ENCODE assay signal across 1 cellular context in genomic region chr14:35355981-35356839, GRCh38.
A peak's percentile ranks its signal among the peaks of the same experiment; 100 is the strongest.
TF ChIP-seq lines count a peak whose summit lies in the region.

No MANE protein-coding gene starts in this region.

TF ChIP-seq in HepG2, 621 proteins besides CTCF, POLR2A, EP300 and RAD21 (continued from another document and continues in another):
- TF ChIP-seq, protein P1, sequence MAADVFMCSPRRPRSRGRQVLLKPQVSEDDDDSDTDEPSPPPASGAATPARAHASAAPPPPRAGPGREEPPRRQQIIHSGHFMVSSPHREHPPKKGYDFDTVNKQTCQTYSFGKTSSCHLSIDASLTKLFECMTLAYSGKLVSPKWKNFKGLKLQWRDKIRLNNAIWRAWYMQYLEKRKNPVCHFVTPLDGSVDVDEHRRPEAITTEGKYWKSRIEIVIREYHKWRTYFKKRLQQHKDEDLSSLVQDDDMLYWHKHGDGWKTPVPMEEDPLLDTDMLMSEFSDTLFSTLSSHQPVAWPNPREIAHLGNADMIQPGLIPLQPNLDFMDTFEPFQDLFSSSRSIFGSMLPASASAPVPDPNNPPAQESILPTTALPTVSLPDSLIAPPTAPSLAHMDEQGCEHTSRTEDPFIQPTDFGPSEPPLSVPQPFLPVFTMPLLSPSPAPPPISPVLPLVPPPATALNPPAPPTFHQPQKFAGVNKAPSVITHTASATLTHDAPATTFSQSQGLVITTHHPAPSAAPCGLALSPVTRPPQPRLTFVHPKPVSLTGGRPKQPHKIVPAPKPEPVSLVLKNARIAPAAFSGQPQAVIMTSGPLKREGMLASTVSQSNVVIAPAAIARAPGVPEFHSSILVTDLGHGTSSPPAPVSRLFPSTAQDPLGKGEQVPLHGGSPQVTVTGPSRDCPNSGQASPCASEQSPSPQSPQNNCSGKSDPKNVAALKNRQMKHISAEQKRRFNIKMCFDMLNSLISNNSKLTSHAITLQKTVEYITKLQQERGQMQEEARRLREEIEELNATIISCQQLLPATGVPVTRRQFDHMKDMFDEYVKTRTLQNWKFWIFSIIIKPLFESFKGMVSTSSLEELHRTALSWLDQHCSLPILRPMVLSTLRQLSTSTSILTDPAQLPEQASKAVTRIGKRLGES (CRISPR knock-in tag; IDR thresholded peaks at IDR 0.05; ENCODE audit: borderline replicate concordance): no peak
- TF ChIP-seq, protein P2, sequence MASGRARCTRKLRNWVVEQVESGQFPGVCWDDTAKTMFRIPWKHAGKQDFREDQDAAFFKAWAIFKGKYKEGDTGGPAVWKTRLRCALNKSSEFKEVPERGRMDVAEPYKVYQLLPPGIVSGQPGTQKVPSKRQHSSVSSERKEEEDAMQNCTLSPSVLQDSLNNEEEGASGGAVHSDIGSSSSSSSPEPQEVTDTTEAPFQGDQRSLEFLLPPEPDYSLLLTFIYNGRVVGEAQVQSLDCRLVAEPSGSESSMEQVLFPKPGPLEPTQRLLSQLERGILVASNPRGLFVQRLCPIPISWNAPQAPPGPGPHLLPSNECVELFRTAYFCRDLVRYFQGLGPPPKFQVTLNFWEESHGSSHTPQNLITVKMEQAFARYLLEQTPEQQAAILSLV (CRISPR knock-in tag; IDR thresholded peaks at IDR 0.05; ENCODE audit: borderline replicate concordance): no peak
- no peak for TF ChIP-seq E2F2 (CRISPR knock-in tag; IDR thresholded peaks at IDR 0.05; ENCODE audit: borderline replicate concordance)
- TF ChIP-seq ZHX2 (IDR thresholded peaks at IDR 0.05; ENCODE audit: low read depth): 0 out of 2 replicates have a peak, but pooled peaks have one; percentile 3
- no peak for TF ChIP-seq ZHX2 (CRISPR knock-in tag; IDR thresholded peaks at IDR 0.05; ENCODE audit: borderline replicate concordance)
- no peak for TF ChIP-seq PREB (CRISPR knock-in tag; IDR thresholded peaks at IDR 0.05)
- no peak for TF ChIP-seq SOX6 (IDR thresholded peaks at IDR 0.05)
- TF ChIP-seq SOX6 (CRISPR knock-in tag; IDR thresholded peaks at IDR 0.05): peak; percentile 95
- peak; percentile 91; the same call in 1 of the 2 replicates for TF ChIP-seq ZKSCAN8 (CRISPR knock-in tag; IDR thresholded peaks at IDR 0.05; ENCODE audit: borderline replicate concordance)
- no peak for TF ChIP-seq ZNF274 (CRISPR knock-in tag; IDR thresholded peaks at IDR 0.05)
- peak; percentile 56; the same call in 1 of the 2 replicates for TF ChIP-seq ZNF180 (CRISPR knock-in tag; IDR thresholded peaks at IDR 0.05; ENCODE audit: borderline replicate concordance, low read depth)
- TF ChIP-seq ARHGAP35 (CRISPR knock-in tag; IDR thresholded peaks at IDR 0.05; ENCODE audit: borderline replicate concordance): no peak
- TF ChIP-seq ZNF251 (CRISPR knock-in tag; IDR thresholded peaks at IDR 0.05): no peak
- TF ChIP-seq, protein P3, sequence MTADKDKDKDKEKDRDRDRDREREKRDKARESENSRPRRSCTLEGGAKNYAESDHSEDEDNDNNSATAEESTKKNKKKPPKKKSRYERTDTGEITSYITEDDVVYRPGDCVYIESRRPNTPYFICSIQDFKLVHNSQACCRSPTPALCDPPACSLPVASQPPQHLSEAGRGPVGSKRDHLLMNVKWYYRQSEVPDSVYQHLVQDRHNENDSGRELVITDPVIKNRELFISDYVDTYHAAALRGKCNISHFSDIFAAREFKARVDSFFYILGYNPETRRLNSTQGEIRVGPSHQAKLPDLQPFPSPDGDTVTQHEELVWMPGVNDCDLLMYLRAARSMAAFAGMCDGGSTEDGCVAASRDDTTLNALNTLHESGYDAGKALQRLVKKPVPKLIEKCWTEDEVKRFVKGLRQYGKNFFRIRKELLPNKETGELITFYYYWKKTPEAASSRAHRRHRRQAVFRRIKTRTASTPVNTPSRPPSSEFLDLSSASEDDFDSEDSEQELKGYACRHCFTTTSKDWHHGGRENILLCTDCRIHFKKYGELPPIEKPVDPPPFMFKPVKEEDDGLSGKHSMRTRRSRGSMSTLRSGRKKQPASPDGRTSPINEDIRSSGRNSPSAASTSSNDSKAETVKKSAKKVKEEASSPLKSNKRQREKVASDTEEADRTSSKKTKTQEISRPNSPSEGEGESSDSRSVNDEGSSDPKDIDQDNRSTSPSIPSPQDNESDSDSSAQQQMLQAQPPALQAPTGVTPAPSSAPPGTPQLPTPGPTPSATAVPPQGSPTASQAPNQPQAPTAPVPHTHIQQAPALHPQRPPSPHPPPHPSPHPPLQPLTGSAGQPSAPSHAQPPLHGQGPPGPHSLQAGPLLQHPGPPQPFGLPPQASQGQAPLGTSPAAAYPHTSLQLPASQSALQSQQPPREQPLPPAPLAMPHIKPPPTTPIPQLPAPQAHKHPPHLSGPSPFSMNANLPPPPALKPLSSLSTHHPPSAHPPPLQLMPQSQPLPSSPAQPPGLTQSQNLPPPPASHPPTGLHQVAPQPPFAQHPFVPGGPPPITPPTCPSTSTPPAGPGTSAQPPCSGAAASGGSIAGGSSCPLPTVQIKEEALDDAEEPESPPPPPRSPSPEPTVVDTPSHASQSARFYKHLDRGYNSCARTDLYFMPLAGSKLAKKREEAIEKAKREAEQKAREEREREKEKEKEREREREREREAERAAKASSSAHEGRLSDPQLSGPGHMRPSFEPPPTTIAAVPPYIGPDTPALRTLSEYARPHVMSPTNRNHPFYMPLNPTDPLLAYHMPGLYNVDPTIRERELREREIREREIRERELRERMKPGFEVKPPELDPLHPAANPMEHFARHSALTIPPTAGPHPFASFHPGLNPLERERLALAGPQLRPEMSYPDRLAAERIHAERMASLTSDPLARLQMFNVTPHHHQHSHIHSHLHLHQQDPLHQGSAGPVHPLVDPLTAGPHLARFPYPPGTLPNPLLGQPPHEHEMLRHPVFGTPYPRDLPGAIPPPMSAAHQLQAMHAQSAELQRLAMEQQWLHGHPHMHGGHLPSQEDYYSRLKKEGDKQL (CRISPR knock-in tag; IDR thresholded peaks at IDR 0.05; ENCODE audit: low read depth): peak; percentile 78
- TF ChIP-seq ZNF609 (CRISPR knock-in tag; IDR thresholded peaks at IDR 0.05; ENCODE audit: borderline replicate concordance): peak; percentile 78; the same call in 1 of the 2 replicates
- TF ChIP-seq ZZZ3 (CRISPR knock-in tag; IDR thresholded peaks at IDR 0.05; ENCODE audit: borderline replicate concordance): no peak
- TF ChIP-seq ZNF572 (CRISPR knock-in tag; IDR thresholded peaks at IDR 0.05): no peak
- peak; percentile 65 for TF ChIP-seq ZNF772 (CRISPR knock-in tag; IDR thresholded peaks at IDR 0.05)
- peak; percentile 86 for TF ChIP-seq BCL6 (CRISPR knock-in tag; IDR thresholded peaks at IDR 0.05)
- TF ChIP-seq MAF1 (CRISPR knock-in tag; IDR thresholded peaks at IDR 0.05; ENCODE audit: borderline replicate concordance): no peak
- no peak for TF ChIP-seq ZNF235 (CRISPR knock-in tag; IDR thresholded peaks at IDR 0.05; ENCODE audit: borderline replicate concordance)
- peak; percentile 20; the same call in 1 of the 2 replicates for TF ChIP-seq ZNF44 (CRISPR knock-in tag; IDR thresholded peaks at IDR 0.05)
- peak; percentile 25; the same call in 1 of the 2 replicates for TF ChIP-seq MAZ (IDR thresholded peaks at IDR 0.05; ENCODE audit: borderline replicate concordance, low read depth, low read length)
- TF ChIP-seq MAZ (CRISPR knock-in tag; IDR thresholded peaks at IDR 0.05; ENCODE audit: low read depth): no peak
- no peak for TF ChIP-seq HOXD1 (CRISPR knock-in tag; IDR thresholded peaks at IDR 0.05)
- TF ChIP-seq FIP1L1 (IDR thresholded peaks at IDR 0.05; ENCODE audit: borderline replicate concordance, insufficient read depth, low read depth, low read length): no peak
- TF ChIP-seq ZNF563 (CRISPR knock-in tag; IDR thresholded peaks at IDR 0.05): 0 out of 2 replicates have a peak, but pooled peaks have one; percentile 46
- peak; percentile 72; the same call in 1 of the 2 replicates for TF ChIP-seq HOXA3 (CRISPR knock-in tag; IDR thresholded peaks at IDR 0.05)
- no peak for TF ChIP-seq KLF12 (CRISPR knock-in tag; IDR thresholded peaks at IDR 0.05; ENCODE audit: borderline replicate concordance)
- no peak for TF ChIP-seq ZNF597 (CRISPR knock-in tag; IDR thresholded peaks at IDR 0.05)
